ENCODE assay signal across 1 cellular context in genomic region chr5:149605354-149605997, GRCh38.
TF ChIP-seq lines count a peak whose summit lies in the region.

No MANE protein-coding gene starts in this region.

TF ChIP-seq in IMR-90, 13 proteins besides CTCF, POLR2A, EP300 and RAD21 (continued from another document):
- TF ChIP-seq RCOR1 (IDR thresholded peaks at IDR 0.05; ENCODE audit: insufficient replicate concordance, low read length), result no peak
- no peak for TF ChIP-seq MXI1 (IDR thresholded peaks at IDR 0.05; ENCODE audit: borderline replicate concordance, low read depth, low read length)
- TF ChIP-seq BHLHE40 (IDR thresholded peaks at IDR 0.05; ENCODE audit: low read depth, low read length), result no peak
- no peak for TF ChIP-seq MAZ (IDR thresholded peaks at IDR 0.05; ENCODE audit: borderline replicate concordance, low read depth, low read length)
- no peak for TF ChIP-seq MAFK (IDR thresholded peaks at IDR 0.05; ENCODE audit: low read depth, low read length)
- no peak for TF ChIP-seq FOS (IDR thresholded peaks at IDR 0.05; ENCODE audit: low read depth, low read length)
- no peak for TF ChIP-seq RFX5 (IDR thresholded peaks at IDR 0.05; ENCODE audit: low read depth, low read length)
TF ChIP-seq in IMR-90: peak in this region for 0.
